13 cellular contexts compared by ENCODE assay signal in the genomic region with DNA sequence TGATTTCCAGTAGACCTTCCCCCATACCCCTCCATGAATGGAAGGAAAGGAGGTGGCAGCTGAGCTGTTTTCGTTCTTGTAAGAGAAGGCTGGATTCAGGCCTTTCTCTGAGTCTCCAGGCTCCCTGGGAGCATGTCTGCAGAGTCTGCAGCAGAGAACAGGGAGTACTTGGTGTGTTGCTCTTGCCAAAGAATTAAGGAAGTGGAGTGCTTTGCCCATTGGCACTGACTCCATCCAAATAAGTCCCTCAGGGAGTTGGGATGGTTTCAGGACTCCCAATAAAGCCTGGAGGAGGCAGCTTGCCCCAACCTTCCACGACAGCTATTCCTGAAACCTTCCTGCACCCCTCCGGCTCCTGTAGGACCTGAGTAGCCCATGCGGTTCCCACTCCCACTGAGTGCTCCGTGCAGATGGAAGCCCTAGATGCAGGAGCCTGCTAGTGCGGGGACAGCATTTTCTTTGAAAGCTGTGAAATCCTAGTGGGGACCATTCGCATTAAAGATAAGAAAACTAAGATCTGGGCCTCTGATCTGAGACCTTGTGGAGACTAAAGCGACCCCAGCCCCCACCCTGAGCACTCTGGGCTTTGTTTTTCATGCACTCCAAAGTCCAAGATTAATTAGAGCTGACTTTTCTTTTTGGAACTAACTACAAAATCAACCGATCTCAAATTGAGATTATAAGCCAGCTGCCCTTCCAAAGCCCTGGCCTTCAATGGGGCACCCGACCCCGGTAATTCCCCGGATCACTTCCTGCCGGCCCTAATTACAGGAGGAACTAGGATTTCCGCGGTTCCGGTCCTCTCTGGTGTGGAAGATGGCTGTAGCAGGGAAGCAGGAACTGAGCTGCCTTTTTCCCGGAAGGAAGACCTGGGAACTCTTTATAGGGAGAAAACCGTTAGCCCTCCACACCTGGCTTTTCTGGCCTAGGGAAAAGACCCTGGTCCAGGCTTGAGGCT.
DNase-seq lines count a peak whose midpoint lies in the region; ATAC-seq and TF ChIP-seq lines count a peak whose summit lies in the region.
"Had no signal": no experiment of that assay in that cellular context is flagged by ENCODE, and none has a peak within 500 bp of the region (broad histone marks: within the 10 kb centered on the region; RNA-seq: fewer than 3 reads in every experiment).

No MANE protein-coding gene starts in this region.

- DNase-seq in AG08395 (ENCODE audit: low spot score), result peak; percentile 46
- DNase-seq in cardiac fibroblast (ENCODE audit: low read depth in 2 of 2), result peak; percentile 26 to 77
- DNase-seq in left cardiac atrium, result peak; percentile 40
- peak; percentile 55 for DNase-seq in putamen (ENCODE audit: low spot score)
- DNase-seq in COR-L47 (lab: John Stamatoyannopoulos, UW), result no peak
- DNase-seq in effector CD4-positive, alpha-beta T cell, result no peak
- DNase-seq in NCI-H1436 treated with DMSO at 0.1 percent for 48 hours (lab: John Stamatoyannopoulos, UW), result no peak
- DNase-seq in DMS153 (lab: John Stamatoyannopoulos, UW), result no peak
- DNase-seq: ACHN; activated CD4-positive, alpha-beta T cell treated with anti-CD3 and anti-CD28 coated beads for 48 hours; brain microvascular endothelial cell; NCI-H1092; T-cell had no signal

- peak; percentile 66 to 78 for ATAC-seq in left cardiac atrium
- ATAC-seq: T-cell had no signal

- intact Hi-C loops in left cardiac atrium (cut with DNase I), result loop anchor here (5.0 to 10.0 kb wide), 3 partner anchors 110 to 217 kb away; a partner anchor contains a TSS

- no peak for TF ChIP-seq CTCF in cardiac fibroblast (IDR thresholded peaks at IDR 0.05; ENCODE audit: low read depth, low read length)

- H3K4me3 ChIP-seq in cardiac fibroblast (replicated peaks in 1 of 2; ENCODE audit: low read depth in 2 of 2, low read length in 2 of 2), result no peak overlapping the region

Comparison
In these comparisons a context has a peak if more than half of its experiments do, and no peak if none do; other contexts are left out.
1. DNase-seq: peak in AG08395 (single experiment), cardiac fibroblast (2 of 2), left cardiac atrium (single experiment) and putamen (single experiment); none in COR-L47 (single experiment), effector CD4-positive, alpha-beta T cell (single experiment), NCI-H1436 treated with DMSO at 0.1 percent for 48 hours (single experiment) and DMS153 (single experiment).